ENCODE assay signal across 8 cellular contexts in genomic region chr1:34929853-34930701, GRCh38. TPM values are rescaled to one million over a fixed set of nuclear protein-coding genes. Genes with fewer than 3 reads are reported as not detected.
A peak's percentile ranks its signal among the peaks of the same experiment; 100 is the strongest.
DNase-seq lines count a peak whose midpoint lies in the region; ATAC-seq and TF ChIP-seq lines count a peak whose summit lies in the region.

No MANE protein-coding gene starts in this region.

- no peaks in the 10 kb centered on the region for H3K79me2 ChIP-seq in Karpas-422 (ENCODE audit: low read length)
- no peaks in the 10 kb centered on the region for H3K79me2 ChIP-seq in neural cell (replicated peaks; ENCODE audit: insufficient read depth, low read length)

- H3K27ac ChIP-seq in AG04450 (ENCODE audit: low read depth, low read length) = no peak overlapping the region
- no peak overlapping the region for H3K27ac ChIP-seq in Karpas-422 (ENCODE audit: low read length)
- peak overlapping the region; percentile 31 for H3K27ac ChIP-seq in neural cell (ENCODE audit: low read length)
- no peak overlapping the region for H3K27ac ChIP-seq in uterus

- TF ChIP-seq CTCF in AG04450 (IDR thresholded peaks at IDR 0.05; ENCODE audit: low read depth, low read length) (no peak), neural cell (IDR thresholded peaks at IDR 0.05; ENCODE audit: poor library complexity, severe bottlenecking) (peak; percentile 40), uterus (IDR thresholded peaks at IDR 0.05) (no peak)

- H3F3A ChIP-seq in neural cell (ENCODE audit: insufficient read depth, low read length, poor library complexity, severe bottlenecking) = no peaks in the 10 kb centered on the region

- H3K9me3 ChIP-seq in AG04450 (ENCODE audit: control insufficient read depth, insufficient read depth, low read length) = no peaks in the 10 kb centered on the region; the same call in 1 of the 2 replicates
- no peaks in the 10 kb centered on the region for H3K9me3 ChIP-seq in Karpas-422 (ENCODE audit: low read length)
- H3K9me3 ChIP-seq in neural cell (ENCODE audit: low read length) = no peaks in the 10 kb centered on the region
- no peaks in the 10 kb centered on the region for H3K9me3 ChIP-seq in uterus

- peak overlapping the region; percentile 10; the same call in 1 of the 2 replicates for H3K4me3 ChIP-seq in AG04450 (ENCODE audit: low read depth, low read length)
- H3K4me3 ChIP-seq in Karpas-422 (ENCODE audit: low read length) = peak overlapping the region; percentile 74
- peak overlapping the region; percentile 90 for H3K4me3 ChIP-seq in neural cell (ENCODE audit: low read length)
- peak overlapping the region in 1 of 2 donors; percentile 9 for H3K4me3 ChIP-seq in uterus

- intact Hi-C loops in uterus (cut with DNase I; ENCODE audit: low total_unique reads) = no loop called here

- no peak for ATAC-seq in GM21381 (IDR thresholded peaks at IDR 0.05; ENCODE audit: unreplicated experiment)

- H2AFZ ChIP-seq in Karpas-422 (ENCODE audit: low read length) = no peak overlapping the region
- H2AFZ ChIP-seq in neural cell (ENCODE audit: low read depth, low read length) = peak overlapping the region; percentile 90

- TF ChIP-seq EP300 in neural cell (conservative IDR thresholded peaks at IDR 0.05; ENCODE audit: poor library complexity, severe bottlenecking) = no peak

- CTCF ChIA-PET in AG04450 (lab: Charles Lee) = no interaction called here

- TF ChIP-seq RAD21 in neural cell (conservative IDR thresholded peaks at IDR 0.05) = no peak

- H3K9ac ChIP-seq in Karpas-422 (ENCODE audit: low read length) (peak overlapping the region; percentile 74), neural cell (ENCODE audit: low read length) (peak overlapping the region; percentile 74)

- H3K4me1 ChIP-seq in Karpas-422 (ENCODE audit: low read length) = peaks cover 45% of the 10 kb centered on the region
- peaks cover 0 to 17% of the 10 kb centered on the region in 2 donors for H3K4me1 ChIP-seq in uterus

- POLR2A ChIA-PET in AG04450 (lab: Yijun Ruan, JAX) = no interaction called here

- no peaks in the 10 kb centered on the region for H3K9me2 ChIP-seq in Karpas-422 (replicated peaks; ENCODE audit: insufficient read depth, low read length)
- no peaks in the 10 kb centered on the region for H3K9me2 ChIP-seq in neural cell (ENCODE audit: insufficient read depth, low read length)

- H3K36me3 ChIP-seq in Karpas-422 (ENCODE audit: insufficient read depth, low read length) = no peaks in the 10 kb centered on the region
- no peaks in the 10 kb centered on the region for H3K36me3 ChIP-seq in neural cell (ENCODE audit: insufficient read depth, low read length)
- no peaks in the 10 kb centered on the region for H3K36me3 ChIP-seq in uterus

- H4K20me1 ChIP-seq in Karpas-422 (ENCODE audit: insufficient read depth, low read depth, low read length) = no peaks in the 10 kb centered on the region
- H4K20me1 ChIP-seq in neural cell (ENCODE audit: insufficient read depth) = no peaks in the 10 kb centered on the region

- TF ChIP-seq POLR2A in uterus (IDR thresholded peaks at IDR 0.05) = no peak

- DNase-seq in AG04450 (ENCODE audit: low read depth, low spot score) = no peak
- no peak for DNase-seq in Karpas-422
- DNase-seq in cerebellum (ENCODE audit: low spot score) = peak; percentile 31
- no peak for DNase-seq in uterus
- no peak for DNase-seq in occipital lobe (lab: John Stamatoyannopoulos, UW)
- DNase-seq in kidney tubule cell (ENCODE audit: low spot score) = no peak

- H3K27me3 ChIP-seq in AG04450 (ENCODE audit: control insufficient read depth, insufficient read depth, low read length) (peaks cover 43% of the 10 kb centered on the region), Karpas-422 (ENCODE audit: low read length) (no peaks in the 10 kb centered on the region), neural cell (ENCODE audit: insufficient read depth, low read depth, low read length) (peaks cover 18% of the 10 kb centered on the region), uterus (peaks cover 15 to 39% of the 10 kb centered on the region in 2 donors)

- H3K4me2 ChIP-seq in Karpas-422 (ENCODE audit: low read depth, low read length, poor library complexity, severe bottlenecking) (peak overlapping the region; percentile 68), neural cell (ENCODE audit: low read length) (peak overlapping the region; percentile 25)

TF ChIP-seq in neural cell, 6 proteins besides CTCF, POLR2A, EP300 and RAD21:
- TF ChIP-seq MXI1 (conservative IDR thresholded peaks at IDR 0.05; ENCODE audit: poor library complexity, severe bottlenecking) = no peak
- no peak for TF ChIP-seq POLR2AphosphoS5 (IDR thresholded peaks at IDR 0.05)
- TF ChIP-seq TAF1 (IDR thresholded peaks at IDR 0.05; ENCODE audit: low read depth) = peak; percentile 2
- TF ChIP-seq SMC3 (conservative IDR thresholded peaks at IDR 0.05; ENCODE audit: poor library complexity) = no peak
- TF ChIP-seq REST (IDR thresholded peaks at IDR 0.05; ENCODE audit: borderline replicate concordance) = peak; percentile 28

RNA-seq across cellular contexts. Expression of gene DLGAP3, which starts 0.6 kb away (rescaled TPM):
- polyA plus RNA-seq in AG04450 (2011; rRNA removed) (not detected in 2 replicates), neural cell (2.9 and 4.7 TPM in 2 replicates)
- polyA minus RNA-seq in AG04450 (2011; rRNA and poly(A)+ RNA removed) = not detected in 2 replicates
- 4.1 and 9.5 TPM in 2 replicates for total RNA-seq in Karpas-422 (2014; rRNA removed; shearing (Covaris generic); ENCODE audit: low replicate concordance)
- total RNA-seq in cerebellum (15.5 TPM), uterus (under 1 TPM in 1 of 4 donors, not detected in 3; 0.14 TPM), occipital lobe (3.1 TPM)
- 14.5 and 14.6 TPM in 2 replicates for polyA minus RNA-seq in neural cell

RNA-seq across cellular contexts. Expression of gene TMEM35B, which starts 55.1 kb away (rescaled TPM):
- 36.8 and 37.8 TPM in 2 replicates for polyA plus RNA-seq in AG04450 (2011; rRNA removed)
- 9.9 and 18.1 TPM in 2 replicates for polyA minus RNA-seq in AG04450 (2011; rRNA and poly(A)+ RNA removed)
- total RNA-seq in Karpas-422 (2014; rRNA removed; shearing (Covaris generic); ENCODE audit: low replicate concordance) = 27.5 and 66.5 TPM in 2 replicates
- 6.2 TPM for total RNA-seq in cerebellum
- 1.3 TPM in 1 of 2 replicates, not detected in the other for polyA plus RNA-seq in neural cell
- polyA minus RNA-seq in neural cell = not detected in 2 replicates
- 100 to 1,000 TPM in 1 of 4 donors, 10 to 100 TPM in 3; 35.6 to 106 (median 71.2) TPM for total RNA-seq in uterus
- 4.7 TPM for total RNA-seq in occipital lobe
